Comparison of ENCODE assay signal across 1 cellular context in the genomic region with DNA sequence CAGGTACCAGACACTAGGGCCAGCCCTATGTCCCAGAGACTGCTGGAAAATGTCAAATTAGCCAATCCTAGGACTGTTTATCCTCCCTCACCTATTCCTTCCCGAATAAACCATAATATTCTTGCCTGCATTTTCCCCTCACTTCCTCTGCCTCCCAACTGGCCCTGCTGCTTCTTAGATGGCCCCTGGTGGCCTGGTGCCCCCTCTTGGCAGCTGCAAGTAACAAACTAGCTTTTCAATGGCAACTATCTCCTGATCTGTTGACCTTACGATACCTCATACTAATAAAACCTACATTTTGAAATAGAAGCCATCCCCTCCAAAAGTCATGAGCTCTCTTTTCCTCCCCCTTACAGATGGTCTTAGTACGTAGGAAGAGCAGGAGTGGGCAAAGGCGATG.
TF ChIP-seq lines count a peak whose summit lies in the region.

No MANE protein-coding gene starts in this region.

TF ChIP-seq in HepG2, 621 proteins besides CTCF, POLR2A, EP300 and RAD21 (continued from another document):
- TF ChIP-seq, protein P1, sequence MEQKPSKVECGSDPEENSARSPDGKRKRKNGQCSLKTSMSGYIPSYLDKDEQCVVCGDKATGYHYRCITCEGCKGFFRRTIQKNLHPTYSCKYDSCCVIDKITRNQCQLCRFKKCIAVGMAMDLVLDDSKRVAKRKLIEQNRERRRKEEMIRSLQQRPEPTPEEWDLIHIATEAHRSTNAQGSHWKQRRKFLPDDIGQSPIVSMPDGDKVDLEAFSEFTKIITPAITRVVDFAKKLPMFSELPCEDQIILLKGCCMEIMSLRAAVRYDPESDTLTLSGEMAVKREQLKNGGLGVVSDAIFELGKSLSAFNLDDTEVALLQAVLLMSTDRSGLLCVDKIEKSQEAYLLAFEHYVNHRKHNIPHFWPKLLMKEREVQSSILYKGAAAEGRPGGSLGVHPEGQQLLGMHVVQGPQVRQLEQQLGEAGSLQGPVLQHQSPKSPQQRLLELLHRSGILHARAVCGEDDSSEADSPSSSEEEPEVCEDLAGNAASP (CRISPR knock-in tag; IDR thresholded peaks at IDR 0.05; ENCODE audit: borderline replicate concordance): peak; percentile 73; the same call in 1 of the 2 replicates
- TF ChIP-seq MYNN (CRISPR knock-in tag; IDR thresholded peaks at IDR 0.05; ENCODE audit: low read depth): 0 out of 2 replicates have a peak, but pooled peaks have one; percentile 39
- TF ChIP-seq NR2F1 (CRISPR knock-in tag; IDR thresholded peaks at IDR 0.05): 0 out of 4 replicates have a peak, but pooled peaks of 1 of the 2 experiments have one; percentile 17
- TF ChIP-seq RXRA (CRISPR knock-in tag; IDR thresholded peaks at IDR 0.05): peak; percentile 33; the same call in 1 of the 2 replicates
- TF ChIP-seq SRSF1 (optimal IDR thresholded peaks at IDR 0.05; ENCODE audit: low read depth, low read length): no peak
- no peak for TF ChIP-seq ZNF441 (CRISPR knock-in tag; IDR thresholded peaks at IDR 0.05; ENCODE audit: borderline replicate concordance)
- TF ChIP-seq, protein P2, sequence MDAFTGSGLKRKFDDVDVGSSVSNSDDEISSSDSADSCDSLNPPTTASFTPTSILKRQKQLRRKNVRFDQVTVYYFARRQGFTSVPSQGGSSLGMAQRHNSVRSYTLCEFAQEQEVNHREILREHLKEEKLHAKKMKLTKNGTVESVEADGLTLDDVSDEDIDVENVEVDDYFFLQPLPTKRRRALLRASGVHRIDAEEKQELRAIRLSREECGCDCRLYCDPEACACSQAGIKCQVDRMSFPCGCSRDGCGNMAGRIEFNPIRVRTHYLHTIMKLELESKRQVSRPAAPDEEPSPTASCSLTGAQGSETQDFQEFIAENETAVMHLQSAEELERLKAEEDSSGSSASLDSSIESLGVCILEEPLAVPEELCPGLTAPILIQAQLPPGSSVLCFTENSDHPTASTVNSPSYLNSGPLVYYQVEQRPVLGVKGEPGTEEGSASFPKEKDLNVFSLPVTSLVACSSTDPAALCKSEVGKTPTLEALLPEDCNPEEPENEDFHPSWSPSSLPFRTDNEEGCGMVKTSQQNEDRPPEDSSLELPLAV (CRISPR knock-in tag; conservative IDR thresholded peaks at IDR 0.05; ENCODE audit: low read depth): no peak
- 0 out of 2 replicates have a peak, but pooled peaks have one; percentile 26 for TF ChIP-seq ZNF644 (CRISPR knock-in tag; IDR thresholded peaks at IDR 0.05; ENCODE audit: low read depth)
- TF ChIP-seq ZNF501 (CRISPR knock-in tag; IDR thresholded peaks at IDR 0.05): 0 out of 2 replicates have a peak, but pooled peaks have one; percentile 28
- 0 out of 2 replicates have a peak, but pooled peaks have one; percentile 18 for TF ChIP-seq ELF3 (CRISPR knock-in tag; IDR thresholded peaks at IDR 0.05)
- TF ChIP-seq SALL1 (CRISPR knock-in tag; IDR thresholded peaks at IDR 0.05): peak; percentile 34; the same call in 1 of the 2 replicates
- TF ChIP-seq KLF11 (CRISPR knock-in tag; IDR thresholded peaks at IDR 0.05): 0 out of 2 replicates have a peak, but pooled peaks have one; percentile 39
- no peak for TF ChIP-seq FIP1L1 (IDR thresholded peaks at IDR 0.05; ENCODE audit: borderline replicate concordance, insufficient read depth, low read depth, low read length)
- no peak for TF ChIP-seq ZNF607 (CRISPR knock-in tag; IDR thresholded peaks at IDR 0.05; ENCODE audit: borderline replicate concordance)
- TF ChIP-seq ZKSCAN1 (IDR thresholded peaks at IDR 0.05; ENCODE audit: low read length): no peak
- TF ChIP-seq STAG1 (CRISPR knock-in tag; IDR thresholded peaks at IDR 0.05): peak; percentile 86
- TF ChIP-seq MED1 (CRISPR knock-in tag; IDR thresholded peaks at IDR 0.05): peak; percentile 54
- TF ChIP-seq GZF1 (CRISPR knock-in tag; IDR thresholded peaks at IDR 0.05): no peak
- 0 out of 2 replicates have a peak, but pooled peaks have one; percentile 45 for TF ChIP-seq KDM2A (CRISPR knock-in tag; IDR thresholded peaks at IDR 0.05; ENCODE audit: borderline replicate concordance, low read depth)
- 0 out of 2 replicates have a peak, but pooled peaks have one; percentile 51 for TF ChIP-seq BRD4 (CRISPR knock-in tag; IDR thresholded peaks at IDR 0.05)
- TF ChIP-seq SOX13 (IDR thresholded peaks at IDR 0.05): no peak
- TF ChIP-seq SOX13 (CRISPR knock-in tag; conservative IDR thresholded peaks at IDR 0.05 in 1 of 2, IDR thresholded peaks at IDR 0.05 in 1 of 2): peak in 1 of 2 experiments; percentile 12; a peak in 1 of 4 replicates
- TF ChIP-seq KDM3A (CRISPR knock-in tag; IDR thresholded peaks at IDR 0.05; ENCODE audit: low read depth): 0 out of 2 replicates have a peak, but pooled peaks have one; percentile 43
- TF ChIP-seq ARNT (IDR thresholded peaks at IDR 0.05): no peak
- peak; percentile 26 for TF ChIP-seq MED8 (CRISPR knock-in tag; IDR thresholded peaks at IDR 0.05; ENCODE audit: insufficient replicate concordance)
- no peak for TF ChIP-seq HOXA7 (CRISPR knock-in tag; IDR thresholded peaks at IDR 0.05)
- peak; percentile 41 for TF ChIP-seq XRCC5 (optimal IDR thresholded peaks at IDR 0.05; ENCODE audit: low read length)
- TF ChIP-seq, protein P3, sequence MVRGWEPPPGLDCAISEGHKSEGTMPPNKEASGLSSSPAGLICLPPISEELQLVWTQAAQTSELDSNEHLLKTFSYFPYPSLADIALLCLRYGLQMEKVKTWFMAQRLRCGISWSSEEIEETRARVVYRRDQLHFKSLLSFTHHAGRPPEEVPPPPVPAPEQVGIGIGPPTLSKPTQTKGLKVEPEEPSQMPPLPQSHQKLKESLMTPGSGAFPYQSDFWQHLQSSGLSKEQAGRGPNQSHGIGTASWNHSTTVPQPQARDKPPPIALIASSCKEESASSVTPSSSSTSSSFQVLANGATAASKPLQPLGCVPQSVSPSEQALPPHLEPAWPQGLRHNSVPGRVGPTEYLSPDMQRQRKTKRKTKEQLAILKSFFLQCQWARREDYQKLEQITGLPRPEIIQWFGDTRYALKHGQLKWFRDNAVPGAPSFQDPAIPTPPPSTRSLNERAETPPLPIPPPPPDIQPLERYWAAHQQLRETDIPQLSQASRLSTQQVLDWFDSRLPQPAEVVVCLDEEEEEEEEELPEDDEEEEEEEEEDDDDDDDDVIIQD (CRISPR knock-in tag; IDR thresholded peaks at IDR 0.05; ENCODE audit: low read depth): peak; percentile 48; the same call in 1 of the 2 replicates
- TF ChIP-seq FOXK1 (CRISPR knock-in tag; IDR thresholded peaks at IDR 0.05; ENCODE audit: borderline replicate concordance, low read depth): peak; percentile 51; the same call in 1 of the 2 replicates
